ENCODE assay signal across 9 cellular contexts in genomic region chr4:1288786-1289185, GRCh38. TPM values are rescaled to one million over a fixed set of nuclear protein-coding genes. Genes with fewer than 3 reads are reported as not detected.
DNase-seq lines count a peak whose midpoint lies in the region; ATAC-seq and TF ChIP-seq lines count a peak whose summit lies in the region.
"Had no signal": no experiment of that assay in that cellular context is flagged by ENCODE, and none has a peak within 500 bp of the region (broad histone marks: within the 10 kb centered on the region; RNA-seq: fewer than 3 reads in every experiment).

No MANE protein-coding gene starts in this region.

- H3K9me3 ChIP-seq in DOHH2 (ENCODE audit: control insufficient read depth, insufficient read depth, low read length): peaks cover 16% of the 10 kb centered on the region; the same call in 1 of the 2 replicates
- H3K9me3 ChIP-seq in PC-3 (ENCODE audit: low read length): no peaks in the 10 kb centered on the region
- H3K9me3 ChIP-seq in esophagus muscularis mucosa: no peaks in the 10 kb centered on the region
- peaks cover 10% of the 10 kb centered on the region for H3K9me3 ChIP-seq in trophoblast cell (ENCODE audit: insufficient read depth, low read depth, low read length)
- no peaks in the 10 kb centered on the region for H3K9me3 ChIP-seq in body of pancreas
- H3K9me3 ChIP-seq: ovary had no signal

- H4K20me1 ChIP-seq in DOHH2 (ENCODE audit: control insufficient read depth, insufficient read depth, low read depth, low read length) (peaks cover 21% of the 10 kb centered on the region; the same call in 1 of the 2 replicates), PC-3 (ENCODE audit: low read length) (peaks cover 17% of the 10 kb centered on the region)

- POLR2A ChIA-PET in PC-3 (lab: Charles Lee; ENCODE audit: unreplicated experiment): no interaction called here

- BruUV-seq in PC-3 (replicated peaks; lab: Mats Ljungman, UMichigan): no TSS peak

- H3K79me2 ChIP-seq in DOHH2 (ENCODE audit: control insufficient read depth, low read length) (peaks cover 44% of the 10 kb centered on the region), PC-3 (ENCODE audit: low read length) (peaks cover 42% of the 10 kb centered on the region), trophoblast cell (ENCODE audit: control insufficient read depth, insufficient read depth, low read length, poor library complexity) (peaks cover 34% of the 10 kb centered on the region)

- no peaks in the 10 kb centered on the region for H3F3A ChIP-seq in DOHH2 (ENCODE audit: control insufficient read depth, insufficient read depth)
- H3F3A ChIP-seq in PC-3 (ENCODE audit: low read length, unreplicated experiment): no peaks in the 10 kb centered on the region

- DNase-seq in PC-3: no peak
- no peak for DNase-seq in esophagus muscularis mucosa (ENCODE audit: extremely low spot score)
- DNase-seq in trophoblast cell: no peak
- DNase-seq in UCSD-AML1 (lab: John Stamatoyannopoulos, UW; ENCODE audit: unreplicated experiment): no peak
- no peak for DNase-seq in stimulated activated CD8-positive, alpha-beta memory T cell treated with anti-CD3 and anti-CD28 coated beads, Interleukin-4, amount 100 ng/mL, for 48 hours
- DNase-seq in iPS-NIHi7 (ENCODE audit: extremely low spot score): no peak
- no peak for DNase-seq in body of pancreas

- TF ChIP-seq EP300 in esophagus muscularis mucosa (IDR thresholded peaks at IDR 0.05): no peak

- H2AFZ ChIP-seq in PC-3 (ENCODE audit: low read length): peak overlapping the region; percentile 87
- no peak overlapping the region for H2AFZ ChIP-seq in trophoblast cell (ENCODE audit: insufficient read depth, low read length, poor library complexity)

- no peaks in the 10 kb centered on the region for H3K27me3 ChIP-seq in DOHH2 (ENCODE audit: control insufficient read depth, low read length)
- H3K27me3 ChIP-seq in PC-3 (ENCODE audit: low read length): no peaks in the 10 kb centered on the region
- H3K27me3 ChIP-seq in esophagus muscularis mucosa: no peaks in the 10 kb centered on the region
- no peaks in the 10 kb centered on the region for H3K27me3 ChIP-seq in trophoblast cell (ENCODE audit: insufficient read depth, low read length)
- H3K27me3 ChIP-seq in body of pancreas: no peaks in the 10 kb centered on the region
- H3K27me3 ChIP-seq: ovary had no signal

- H3K79me1 ChIP-seq in trophoblast cell (ENCODE audit: low read length): peaks cover 12% of the 10 kb centered on the region

- TF ChIP-seq POLR2A in esophagus muscularis mucosa (IDR thresholded peaks at IDR 0.05; ENCODE audit: low read depth) (no peak), body of pancreas (IDR thresholded peaks at IDR 0.05) (no peak)

- H3K4ac ChIP-seq in trophoblast cell (ENCODE audit: low read depth, low read length): no peak overlapping the region

- H3K18ac ChIP-seq in trophoblast cell (ENCODE audit: low read length): no peak overlapping the region

- no peak overlapping the region for H3K14ac ChIP-seq in trophoblast cell (ENCODE audit: low read length)

- H3K36me3 ChIP-seq in DOHH2 (ENCODE audit: control insufficient read depth, low read length) (peaks cover 22% of the 10 kb centered on the region), PC-3 (ENCODE audit: low read depth, low read length) (no peaks in the 10 kb centered on the region), esophagus muscularis mucosa (no peaks in the 10 kb centered on the region), trophoblast cell (ENCODE audit: control insufficient read depth in 1 of 2, insufficient read depth in 2 of 2, low read length in 2 of 2) (peaks cover 4 to 7% of the 10 kb centered on the region in 2 experiments), body of pancreas (replicated peaks in 1 of 2; ENCODE audit: insufficient read depth in 1 of 2, low read depth in 2 of 2) (no peaks in the 10 kb centered on the region)
- H3K36me3 ChIP-seq: ovary had no signal

- TF ChIP-seq CTCF in DOHH2 (IDR thresholded peaks at IDR 0.05; ENCODE audit: low read depth, low read length, poor library complexity, severe bottlenecking): no peak
- no peak for TF ChIP-seq CTCF in PC-3 (conservative IDR thresholded peaks at IDR 0.05; ENCODE audit: low read depth, low read length)
- no peak for TF ChIP-seq CTCF in esophagus muscularis mucosa (IDR thresholded peaks at IDR 0.05)
- no peak for TF ChIP-seq CTCF in body of pancreas (IDR thresholded peaks at IDR 0.05)

- H3K9ac ChIP-seq in PC-3 (ENCODE audit: low read length): peak overlapping the region; percentile 94
- no peak overlapping the region for H3K9ac ChIP-seq in trophoblast cell (ENCODE audit: low read length)

- H3K4me1 ChIP-seq in DOHH2 (ENCODE audit: control insufficient read depth, low read length) (peaks cover 34% of the 10 kb centered on the region), PC-3 (ENCODE audit: insufficient read depth, low read length) (peaks cover 20% of the 10 kb centered on the region), esophagus muscularis mucosa (peaks cover 39 to 43% (median 42%) of the 10 kb centered on the region in 4 donors), trophoblast cell (ENCODE audit: control insufficient read depth in 1 of 2, insufficient read depth in 2 of 2, low read length in 2 of 2) (peaks cover 8 to 12% of the 10 kb centered on the region in 2 experiments), body of pancreas (peaks cover 32% of the 10 kb centered on the region)

- H2BK12ac ChIP-seq in trophoblast cell (ENCODE audit: low read length): no peak overlapping the region

- no peak overlapping the region for H3K23ac ChIP-seq in trophoblast cell (ENCODE audit: low read length)

- 65% methylated on average over 7 of the region's 7 CpGs for WGBS in esophagus muscularis mucosa
- WGBS in trophoblast cell (ENCODE audit: extremely low coverage, insufficient coverage, insufficient read length): no CpG with 5 or more reads among the region's 7 CpGs
- WGBS in body of pancreas, 2 donors: 50 to 68% methylated on average over 7 of the region's 7 CpGs

- H4K12ac ChIP-seq in trophoblast cell (ENCODE audit: low read depth, low read length): peak overlapping the region; percentile 97

- H4K91ac ChIP-seq in trophoblast cell (ENCODE audit: low read depth, low read length): peak overlapping the region; percentile 77

- H3K9me2 ChIP-seq in DOHH2 (replicated peaks; ENCODE audit: control insufficient read depth, low read length): no peaks in the 10 kb centered on the region
- H3K9me2 ChIP-seq in PC-3 (replicated peaks; ENCODE audit: low read length): no peaks in the 10 kb centered on the region

- H2BK5ac ChIP-seq in trophoblast cell (ENCODE audit: low read depth, low read length, poor library complexity): no peak overlapping the region

- H2AK5ac ChIP-seq in trophoblast cell (ENCODE audit: low read length): no peak overlapping the region

- H3K27ac ChIP-seq in DOHH2 (ENCODE audit: low read depth, low read length) (peak overlapping the region; percentile 49; the same call in 1 of the 2 replicates), PC-3 (ENCODE audit: low read length) (peak overlapping the region; percentile 55; the same call in 1 of the 2 replicates), esophagus muscularis mucosa (replicated peaks in 1 of 4) (peak overlapping the region; percentile 83 to 96 (median 92)), trophoblast cell (ENCODE audit: low read depth, low read length) (no peak overlapping the region), body of pancreas (peak overlapping the region in 2 of 4 donors; percentile 92 to 95)

- intact Hi-C loops in PC-3 (cut with micrococcal nuclease) (loop anchor here (5.0 kb wide), 1 partner anchor 59 kb away; the partner anchor contains the start of gene UVSSA), esophagus muscularis mucosa (cut with DNase I) (loop anchor here (1.0 kb wide), 1 partner anchor 21 kb away; no protein-coding TSS in a partner anchor), body of pancreas (cut with DNase I) (no loop called here)

- H4K8ac ChIP-seq in trophoblast cell (ENCODE audit: low read depth, low read length): peak overlapping the region; percentile 97

- H3K4me2 ChIP-seq in DOHH2 (ENCODE audit: low read length) (peak overlapping the region; percentile 75), PC-3 (ENCODE audit: low read length) (peak overlapping the region; percentile 94), trophoblast cell (ENCODE audit: low read length) (peak overlapping the region; percentile 98)

- CTCF ChIA-PET in PC-3 (lab: Charles Lee): no interaction called here

- no peak overlapping the region for H2BK120ac ChIP-seq in trophoblast cell (ENCODE audit: insufficient read depth, low read length, poor library complexity)

- H3K4me3 ChIP-seq in DOHH2 (ENCODE audit: low read length) (peak overlapping the region; percentile 95), PC-3 (ENCODE audit: low read length) (peak overlapping the region; percentile 97), esophagus muscularis mucosa (peak overlapping the region; percentile 84 to 99 (median 96)), trophoblast cell (ENCODE audit: low read depth, low read length) (no peak overlapping the region), body of pancreas (no peak overlapping the region)

- ATAC-seq in PC-3 (no peak), body of pancreas (no peak)

RNA-seq across cellular contexts. Expression of gene MAEA, which starts 0.9 kb away (rescaled TPM):
- total RNA-seq in PC-3 (2014; rRNA removed): 48.1 and 81.4 TPM in 2 replicates
- 10 to 100 TPM; 54.5 to 63.1 (median 59.8) TPM for total RNA-seq in esophagus muscularis mucosa
- polyA plus RNA-seq in trophoblast cell (2013): 58.8 and 59.3 TPM in 2 replicates
- 10 to 100 TPM; 68.7 to 88.0 TPM for total RNA-seq in body of pancreas

RNA-seq across cellular contexts. Expression of gene CTBP1, which starts 39.9 kb away (rescaled TPM):
- total RNA-seq in PC-3 (2014; rRNA removed): 223 and 266 TPM in 2 replicates
- 100 to 1,000 TPM; 110 to 245 (median 172) TPM for total RNA-seq in esophagus muscularis mucosa
- polyA plus RNA-seq in trophoblast cell (2013): 76.4 and 79.7 TPM in 2 replicates
- total RNA-seq in body of pancreas: 100 to 1,000 TPM; 148 to 458 TPM

RNA-seq across cellular contexts. Expression of gene UVSSA, which starts 58.2 kb away (rescaled TPM):
- total RNA-seq in PC-3 (2014; rRNA removed): 6.2 and 11.2 TPM in 2 replicates
- total RNA-seq in esophagus muscularis mucosa: 10 to 100 TPM in 3 of 4 donors, 1 to 10 TPM in 1; 8.9 to 16.5 (median 13.1) TPM
- 8.1 and 8.5 TPM in 2 replicates for polyA plus RNA-seq in trophoblast cell (2013)
- 10 to 100 TPM; 18.2 to 26.0 TPM for total RNA-seq in body of pancreas

Comparison
In these comparisons a context has a peak if more than half of its experiments do, and no peak if none do; other contexts are left out.
1. H3K4me3 ChIP-seq: peak in DOHH2 (single experiment), PC-3 (single experiment) and esophagus muscularis mucosa (4 of 4); none in trophoblast cell (single experiment) and body of pancreas (0 of 2).
2. Peak in every context shown above with its lines, with median percentiles within 50 percentile points of each other: H3K4me2 ChIP-seq.